In genomic region chr7:15625456-15625855, GRCh38 we compare ENCODE assay signal across 20 cellular contexts.
"Had no signal": no experiment of that assay in that cellular context is flagged by ENCODE, and none has a peak within 500 bp of the region (broad histone marks: within the 10 kb centered on the region; RNA-seq: fewer than 3 reads in every experiment).

No MANE protein-coding gene starts in this region.

- ATAC-seq: activated T-helper 17 cell treated with anti-CD3 and anti-CD28 coated beads, Interleukin-2, amount 50 U/mL, for 72 hours; left cardiac atrium; right cardiac atrium; T-cell; WTC11 had no signal

- H3K27me3 ChIP-seq: neutrophil, suprapubic skin had no signal

- H3K4me3 ChIP-seq: coronary artery, lung, suprapubic skin had no signal

- H3K27ac ChIP-seq: coronary artery, epithelial cell of prostate, neutrophil, suprapubic skin had no signal

- H3K9me3 ChIP-seq: neutrophil, suprapubic skin had no signal

- H3K4me1 ChIP-seq: suprapubic skin had no signal

- H3K36me3 ChIP-seq: neutrophil, suprapubic skin had no signal

- DNase-seq: activated CD4-positive, alpha-beta T cell treated with anti-CD3 and anti-CD28 coated beads, Interleukin-2, amount 10 ng/mL, durations not matched to agents 7 days and 5 days; activated T-cell treated with anti-CD3 and anti-CD28 coated beads for 4 hours; amniotic stem cell; effector CD4-positive, alpha-beta T cell; hypothalamus; left cardiac atrium; midbrain; naive B cell; right cardiac atrium; stimulated activated CD4-positive, alpha-beta T cell treated with anti-CD3 and anti-CD28 coated beads, Interleukin-2, amount 100 ng/mL, for 24 hours; stimulated activated naive CD4-positive, alpha-beta T cell treated with Interleukin-2 at 50 U/mL for 16 hours; T-cell; T1000 had no signal
